In the genomic region with DNA sequence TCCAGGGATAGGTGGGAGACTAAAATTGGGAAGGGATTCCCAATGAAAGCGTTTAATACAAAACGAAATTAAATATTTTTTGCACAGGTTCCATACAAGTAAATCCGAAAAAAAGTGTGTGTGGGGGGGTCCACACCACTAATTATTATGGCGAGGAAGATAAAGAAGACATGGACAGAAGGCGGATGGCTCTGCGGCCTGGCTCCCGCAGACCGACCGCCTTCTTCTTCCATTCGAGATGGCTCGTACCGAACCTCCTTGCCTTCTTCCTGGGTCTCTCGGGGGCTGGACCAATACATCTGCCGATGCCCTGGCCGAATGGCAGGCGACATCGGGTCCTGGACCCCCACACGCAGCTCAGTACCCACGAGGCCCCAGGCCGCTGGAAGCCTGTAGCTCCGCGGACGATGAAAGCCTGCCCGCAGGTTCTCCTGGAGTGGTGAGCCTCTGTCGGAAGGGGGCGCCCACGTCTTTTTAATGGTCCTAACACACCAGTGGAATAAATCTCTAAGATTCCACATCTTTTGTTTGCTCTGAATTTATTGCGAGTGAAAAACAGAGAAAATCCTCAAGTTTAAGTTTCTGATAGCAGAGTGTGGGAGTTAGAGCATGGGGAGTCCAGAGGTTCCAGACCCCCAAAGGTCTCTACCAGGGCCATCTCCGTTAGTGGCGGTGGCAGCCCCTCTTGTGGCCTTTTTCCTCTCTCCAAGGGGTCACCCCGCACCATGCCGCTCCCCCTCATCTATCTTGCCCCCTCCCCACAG, we compare ENCODE assay signal across 8 cellular contexts. TPM values are rescaled to one million over a fixed set of nuclear protein-coding genes. Genes with fewer than 3 reads are reported as not detected.
DNase-seq lines count a peak whose midpoint lies in the region; ATAC-seq and TF ChIP-seq lines count a peak whose summit lies in the region.

No MANE protein-coding gene starts in this region.

- intact Hi-C loops in dorsolateral prefrontal cortex (cut with DNase I) = no loop called here

- H3K36me3 Mint-ChIP-seq in memory B cell = no peaks in the 10 kb centered on the region

- peak overlapping the region; percentile 29; the same call in 1 of the 2 replicates for H3K4me3 ChIP-seq in GM23248
- H3K4me3 ChIP-seq in dorsolateral prefrontal cortex = peak overlapping the region in 6 of 59 donors; percentile 8 to 35 (median 16)

- peak overlapping the region; percentile 45 for H3K27ac Mint-ChIP-seq in memory B cell

- peaks cover 41% of the 10 kb centered on the region for H3K27me3 Mint-ChIP-seq in memory B cell

- no peaks in the 10 kb centered on the region for H4K20me1 ChIP-seq in GM23248 (ENCODE audit: insufficient read depth)

- 7 to 13% methylated on average over 29 to 32 of the region's 32 CpGs for WGBS in GM23248 (ENCODE audit: low coverage in 1 of 2, low lambda C conversion rate in 2 of 2, missing lambda C conversion rate in 2 of 2), 2 experiments

- no peak overlapping the region for H3K9ac ChIP-seq in GM23248

- H3K27ac ChIP-seq in GM23248 (no peak overlapping the region), dorsolateral prefrontal cortex (no peak overlapping the region)

- H3K9me3 ChIP-seq in GM23248 (ENCODE audit: low read depth) = no peaks in the 10 kb centered on the region

- ATAC-seq in memory B cell (ENCODE audit: low read depth) (no peak), GM18868 (IDR thresholded peaks at IDR 0.05; ENCODE audit: unreplicated experiment) (no peak)

- H3K9me3 Mint-ChIP-seq in memory B cell = peaks cover 2% of the 10 kb centered on the region

- no peak overlapping the region for H2AFZ ChIP-seq in GM23248

- H3K79me2 ChIP-seq in GM23248 (ENCODE audit: insufficient read depth) = no peaks in the 10 kb centered on the region

- DNase-seq in ACHN = peak; percentile 79
- peak; percentile 89 for DNase-seq in GM23248
- peak; percentile 60 for DNase-seq in NCI-H69 (lab: John Stamatoyannopoulos, UW)
- peak; percentile 75 to 78 for DNase-seq in activated CD4-positive, alpha-beta T cell treated with anti-CD3 and anti-CD28 coated beads, Interleukin-2, amount 50 U/mL, for 4 hours
- peak; percentile 57 to 83 (median 69) for DNase-seq in dorsolateral prefrontal cortex
- peak in 1 of 2 donors; percentile 56 for DNase-seq in memory B cell (ENCODE audit: low spot score in 2 of 2)
- DNase-seq in stimulated activated CD8-positive, alpha-beta memory T cell treated with anti-CD3 and anti-CD28 coated beads, Interleukin-12 subunit alpha, Interleukin-12 subunit beta, amount 100 ng/mL, for 4 hours (ENCODE audit: low read depth) = peak; percentile 37

- no peaks in the 10 kb centered on the region for H3K9me2 ChIP-seq in GM23248 (ENCODE audit: insufficient read depth)

- peak; percentile 17 to 79 (median 61) for TF ChIP-seq CTCF in dorsolateral prefrontal cortex (IDR thresholded peaks at IDR 0.05 in 54 of 56, conservative IDR thresholded peaks at IDR 0.05 in 2 of 56; ENCODE audit: low read depth in 1 of 56, partially characterized antibody in 56 of 56)

- no peaks in the 10 kb centered on the region for H3F3A ChIP-seq in GM23248 (ENCODE audit: insufficient read depth)

- peaks cover 99% of the 10 kb centered on the region for H3K27me3 ChIP-seq in GM23248 (replicated peaks; ENCODE audit: insufficient read depth)
- H3K27me3 ChIP-seq in dorsolateral prefrontal cortex = peaks cover 28 to 100% (median 100%) of the 10 kb centered on the region in 45 donors

- peaks cover 16% of the 10 kb centered on the region for H3K4me1 Mint-ChIP-seq in memory B cell

- no peaks in the 10 kb centered on the region for H3K4me1 ChIP-seq in GM23248 (ENCODE audit: insufficient read depth)

- H3K36me3 ChIP-seq in GM23248 (ENCODE audit: low read depth) = no peaks in the 10 kb centered on the region

- H3K4me3 Mint-ChIP-seq in memory B cell = peak overlapping the region; percentile 61

- no peak overlapping the region for H3K4me2 ChIP-seq in GM23248 (ENCODE audit: unreplicated experiment)

- in situ Hi-C loops in ACHN (cut with HindIII; ENCODE audit: low pct_ligation_motif_present, low pct_unique_long_range_greater_than_20kb, low sequenced_read_pairs) (no loop called here), GM23248 (cut with MboI) (no loop called here)

RNA-seq across cellular contexts. Expression of gene PRAC2, which starts 1.4 kb away (rescaled TPM):
- total RNA-seq in GM23248 (2014; rRNA removed; shearing (Covaris generic)) = not detected in 2 replicates
- not detected in 2 replicates for polyA plus RNA-seq in GM23248 (2016; fragmentation: Nextera tagmentation; extraction: Ambion mirVana)
- total RNA-seq in dorsolateral prefrontal cortex = not detected

RNA-seq across cellular contexts. Expression of gene PRAC1, which starts 2.1 kb away (rescaled TPM):
- not detected in 2 replicates for total RNA-seq in GM23248 (2014; rRNA removed; shearing (Covaris generic))
- not detected in 2 replicates for polyA plus RNA-seq in GM23248 (2016; fragmentation: Nextera tagmentation; extraction: Ambion mirVana)
- not detected for total RNA-seq in dorsolateral prefrontal cortex

RNA-seq across cellular contexts. Expression of gene HOXB13, which starts 4.1 kb away (rescaled TPM):
- not detected in 2 replicates for total RNA-seq in GM23248 (2014; rRNA removed; shearing (Covaris generic))
- not detected in 2 replicates for polyA plus RNA-seq in GM23248 (2016; fragmentation: Nextera tagmentation; extraction: Ambion mirVana)
- not detected for total RNA-seq in dorsolateral prefrontal cortex
